ENCODE assay signal across 1 cellular context in genomic region chr6:75968143-75968542, GRCh38.
TF ChIP-seq lines count a peak whose summit lies in the region.

No MANE protein-coding gene starts in this region.

TF ChIP-seq in WTC11, 78 proteins besides CTCF, POLR2A, EP300 and RAD21 (continued from another document):
- TF ChIP-seq, protein P1, sequence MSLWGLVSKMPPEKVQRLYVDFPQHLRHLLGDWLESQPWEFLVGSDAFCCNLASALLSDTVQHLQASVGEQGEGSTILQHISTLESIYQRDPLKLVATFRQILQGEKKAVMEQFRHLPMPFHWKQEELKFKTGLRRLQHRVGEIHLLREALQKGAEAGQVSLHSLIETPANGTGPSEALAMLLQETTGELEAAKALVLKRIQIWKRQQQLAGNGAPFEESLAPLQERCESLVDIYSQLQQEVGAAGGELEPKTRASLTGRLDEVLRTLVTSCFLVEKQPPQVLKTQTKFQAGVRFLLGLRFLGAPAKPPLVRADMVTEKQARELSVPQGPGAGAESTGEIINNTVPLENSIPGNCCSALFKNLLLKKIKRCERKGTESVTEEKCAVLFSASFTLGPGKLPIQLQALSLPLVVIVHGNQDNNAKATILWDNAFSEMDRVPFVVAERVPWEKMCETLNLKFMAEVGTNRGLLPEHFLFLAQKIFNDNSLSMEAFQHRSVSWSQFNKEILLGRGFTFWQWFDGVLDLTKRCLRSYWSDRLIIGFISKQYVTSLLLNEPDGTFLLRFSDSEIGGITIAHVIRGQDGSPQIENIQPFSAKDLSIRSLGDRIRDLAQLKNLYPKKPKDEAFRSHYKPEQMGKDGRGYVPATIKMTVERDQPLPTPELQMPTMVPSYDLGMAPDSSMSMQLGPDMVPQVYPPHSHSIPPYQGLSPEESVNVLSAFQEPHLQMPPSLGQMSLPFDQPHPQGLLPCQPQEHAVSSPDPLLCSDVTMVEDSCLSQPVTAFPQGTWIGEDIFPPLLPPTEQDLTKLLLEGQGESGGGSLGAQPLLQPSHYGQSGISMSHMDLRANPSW (CRISPR knock-in tag; conservative IDR thresholded peaks at IDR 0.05; ENCODE audit: low read depth) = no peak
- TF ChIP-seq FOXK1 (CRISPR knock-in tag; IDR thresholded peaks at IDR 0.05) (no peak), TCF7 (CRISPR knock-in tag; IDR thresholded peaks at IDR 0.05; ENCODE audit: low read depth) (no peak), TP53 (CRISPR knock-in tag; IDR thresholded peaks at IDR 0.05) (no peak), ZNF671 (CRISPR knock-in tag; IDR thresholded peaks at IDR 0.05) (no peak), ZMAT4 (CRISPR knock-in tag; IDR thresholded peaks at IDR 0.05) (no peak), MYBL2 (CRISPR knock-in tag; IDR thresholded peaks at IDR 0.05) (no peak), TEAD1 (CRISPR knock-in tag; IDR thresholded peaks at IDR 0.05) (no peak)
